In the genomic region with DNA sequence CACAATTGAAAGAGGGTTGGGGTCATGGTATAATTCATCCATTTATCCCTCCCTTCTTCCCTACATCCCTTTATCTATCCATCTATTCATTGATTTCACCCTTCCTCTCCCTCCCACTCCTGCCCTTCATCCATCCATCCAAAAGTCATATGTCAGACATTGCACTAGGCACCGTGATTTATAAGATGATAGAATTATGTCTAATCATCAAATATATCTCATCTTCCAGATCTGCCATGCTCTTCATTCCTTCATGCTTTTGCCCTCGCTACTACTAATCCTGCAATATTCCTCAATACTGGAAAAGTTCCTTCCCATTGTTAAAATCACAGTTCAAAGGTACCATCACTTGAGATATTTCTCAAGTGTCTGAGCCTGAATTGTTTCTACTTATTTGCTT, we compare ENCODE assay signal across 2 cellular contexts.
TF ChIP-seq lines count a peak whose summit lies in the region.

No MANE protein-coding gene starts in this region.

TF ChIP-seq in A549, 52 proteins besides CTCF, POLR2A, EP300 and RAD21:
- TF ChIP-seq CHD2 (IDR thresholded peaks at IDR 0.05; ENCODE audit: low read length, partially characterized antibody) (no peak), KDM1A (IDR thresholded peaks at IDR 0.05; ENCODE audit: low read depth) (no peak), MAFK (IDR thresholded peaks at IDR 0.05; ENCODE audit: partially characterized antibody) (peak; percentile 73)

TF ChIP-seq in H1, 55 proteins besides CTCF, POLR2A, EP300 and RAD21:
- no peak for TF ChIP-seq HDAC2 (IDR thresholded peaks at IDR 0.05; ENCODE audit: borderline replicate concordance in 1 of 2, low read depth in 2 of 2, low read length in 2 of 2)
- no peak for TF ChIP-seq KDM5A (IDR thresholded peaks at IDR 0.05; ENCODE audit: low read length)
- no peak for TF ChIP-seq RBBP5 (IDR thresholded peaks at IDR 0.05; ENCODE audit: borderline replicate concordance, low read depth, low read length)
- no peak for TF ChIP-seq SP2 (IDR thresholded peaks at IDR 0.05; ENCODE audit: low read length)
- no peak for TF ChIP-seq EGR1 (IDR thresholded peaks at IDR 0.05; ENCODE audit: borderline replicate concordance, low read depth, low read length)
- no peak for TF ChIP-seq EZH2 (IDR thresholded peaks at IDR 0.05; ENCODE audit: low read depth, low read length, severe bottlenecking)
- no peak for TF ChIP-seq POLR2AphosphoS5 (IDR thresholded peaks at IDR 0.05; ENCODE audit: low read depth, low read length)
- no peak for TF ChIP-seq HDAC6 (IDR thresholded peaks at IDR 0.05; ENCODE audit: low read depth, low read length)
- TF ChIP-seq, protein P1, sequence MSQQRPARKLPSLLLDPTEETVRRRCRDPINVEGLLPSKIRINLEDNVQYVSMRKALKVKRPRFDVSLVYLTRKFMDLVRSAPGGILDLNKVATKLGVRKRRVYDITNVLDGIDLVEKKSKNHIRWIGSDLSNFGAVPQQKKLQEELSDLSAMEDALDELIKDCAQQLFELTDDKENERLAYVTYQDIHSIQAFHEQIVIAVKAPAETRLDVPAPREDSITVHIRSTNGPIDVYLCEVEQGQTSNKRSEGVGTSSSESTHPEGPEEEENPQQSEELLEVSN (IDR thresholded peaks at IDR 0.05) = no peak
- TF ChIP-seq TCF12 (IDR thresholded peaks at IDR 0.05; ENCODE audit: low read depth, low read length) = no peak
- TF ChIP-seq SP1 (IDR thresholded peaks at IDR 0.05; ENCODE audit: low read depth, low read length) = no peak
